In the genomic region with DNA sequence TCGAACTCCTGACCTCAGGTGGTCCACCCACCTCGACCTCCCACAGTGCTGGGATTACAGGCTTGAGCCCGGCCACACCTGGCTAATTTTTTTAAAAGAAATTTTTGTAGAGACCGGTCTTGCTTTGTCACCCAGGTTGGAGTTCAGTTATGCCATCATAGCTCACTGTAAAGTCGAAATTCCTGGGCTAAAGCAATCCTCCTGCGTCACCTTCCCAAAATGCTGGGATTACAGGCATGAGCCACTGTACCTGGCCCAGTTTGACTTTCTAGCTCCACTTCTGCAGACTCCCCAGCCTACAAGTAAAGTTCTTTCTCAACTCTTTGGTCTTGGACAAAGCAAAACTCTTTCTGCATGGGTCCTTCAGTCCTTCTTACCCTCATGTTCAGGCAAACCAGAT, we compare ENCODE assay signal across 19 cellular contexts.
"Had no signal": no experiment of that assay in that cellular context is flagged by ENCODE, and none has a peak within 500 bp of the region (broad histone marks: within the 10 kb centered on the region; RNA-seq: fewer than 3 reads in every experiment).

No MANE protein-coding gene starts in this region.

- H3K4me1 Mint-ChIP-seq: naive B cell had no signal

- H3K27me3 Mint-ChIP-seq: dendritic cell treated with granulocyte-macrophage colony-stimulating factor and Interleukin-4, amounts not matched to agents 40 ng/mL and 50 ng/mL, for 4 days had no signal

- H3K4me3 ChIP-seq: colonic mucosa, esophagus muscularis mucosa, gastrocnemius medialis, heart right ventricle, left lung, lower lobe of right lung, mucosa of descending colon had no signal

- H3K4me3 Mint-ChIP-seq: dendritic cell treated with granulocyte-macrophage colony-stimulating factor and Interleukin-4, amounts not matched to agents 40 ng/mL and 50 ng/mL, for 4 days; naive B cell had no signal

- H3K27ac ChIP-seq: colonic mucosa, esophagus muscularis mucosa, gastrocnemius medialis, heart right ventricle, left lung, lower lobe of right lung had no signal

- DNase-seq: colonic mucosa; cortex of kidney; effector memory CD4-positive, alpha-beta T cell; foreskin fibroblast; foreskin melanocyte; gastrocnemius medialis; glutamatergic neuron; head of caudate nucleus; heart right ventricle; hippocampal formation; left cardiac atrium; left lung; left ventricle myocardium superior; lower lobe of right lung; mesenchymal stem cell; mucosa of descending colon; naive B cell had no signal

- H3K27me3 ChIP-seq: colonic mucosa, esophagus muscularis mucosa, gastrocnemius medialis, heart right ventricle, left lung had no signal

- ATAC-seq: gastrocnemius medialis, heart right ventricle, left cardiac atrium, left lung, left ventricle myocardium superior, lower lobe of right lung, mucosa of descending colon had no signal

- H3K27ac Mint-ChIP-seq: dendritic cell treated with granulocyte-macrophage colony-stimulating factor and Interleukin-4, amounts not matched to agents 40 ng/mL and 50 ng/mL, for 4 days; naive B cell had no signal

- H3K9me3 ChIP-seq: colonic mucosa, esophagus muscularis mucosa, gastrocnemius medialis, heart right ventricle, left lung, lower lobe of right lung, mucosa of descending colon had no signal

- H3K9me3 Mint-ChIP-seq: dendritic cell treated with granulocyte-macrophage colony-stimulating factor and Interleukin-4, amounts not matched to agents 40 ng/mL and 50 ng/mL, for 4 days had no signal

- H3K36me3 ChIP-seq: colonic mucosa, esophagus muscularis mucosa, gastrocnemius medialis, heart right ventricle, left lung, lower lobe of right lung had no signal

- H3K36me3 Mint-ChIP-seq: naive B cell had no signal

- H3K4me1 ChIP-seq: colonic mucosa had no signal
